In the genomic region with DNA sequence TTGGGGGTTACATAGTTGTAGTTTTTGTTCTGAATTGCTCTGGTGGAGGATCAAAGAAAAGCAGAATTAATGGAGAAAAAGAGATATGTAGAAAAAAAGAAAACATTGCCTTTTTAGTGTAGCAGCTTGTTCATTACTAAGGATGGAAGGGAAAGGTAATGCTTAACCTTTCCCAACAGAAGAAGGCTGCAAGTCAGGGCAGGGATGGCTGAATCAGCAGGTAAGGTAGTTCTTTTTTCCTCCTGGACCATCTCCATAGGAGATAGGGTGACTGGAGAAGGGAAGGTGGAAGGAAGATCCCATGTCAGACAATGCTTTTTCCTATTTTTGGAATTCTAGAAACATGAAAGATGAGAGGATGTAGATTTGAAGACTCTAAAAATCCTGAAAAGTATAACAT, we compare ENCODE assay signal across 26 cellular contexts.
"Had no signal": no experiment of that assay in that cellular context is flagged by ENCODE, and none has a peak within 500 bp of the region (broad histone marks: within the 10 kb centered on the region; RNA-seq: fewer than 3 reads in every experiment).

No MANE protein-coding gene starts in this region.

- H3K36me3 Mint-ChIP-seq: immature natural killer cell had no signal

- H3K27ac ChIP-seq: dorsolateral prefrontal cortex, epithelial cell of prostate, esophagus muscularis mucosa, gastroesophageal sphincter, left ventricle myocardium inferior, lower lobe of right lung, pancreas, stomach, thoracic aorta, transverse colon had no signal

- H3K4me3 ChIP-seq: dorsolateral prefrontal cortex, esophagus muscularis mucosa, gastroesophageal sphincter, left ventricle myocardium inferior, lower lobe of right lung, pancreas, stomach, thoracic aorta, transverse colon had no signal

- DNase-seq: cortex of kidney; dorsolateral prefrontal cortex; effector memory CD4-positive, alpha-beta T cell; glutamatergic neuron; immature natural killer cell; kidney; left cardiac atrium; left ventricle myocardium inferior; lower lobe of right lung; mesendoderm; naive B cell; occipital lobe; pancreas; right cardiac atrium; small intestine; stimulated activated CD4-positive, alpha-beta T cell treated with anti-CD3 and anti-CD28 coated beads, Interleukin-12 subunit alpha, Interleukin-12 subunit beta, amount 100 ng/mL, for 4 hours; stimulated activated naive CD4-positive, alpha-beta T cell; stomach; substantia nigra; transverse colon had no signal

- H3K27ac Mint-ChIP-seq: immature natural killer cell, nephron, progenitor cell of endocrine pancreas had no signal

- H3K36me3 ChIP-seq: esophagus muscularis mucosa, gastroesophageal sphincter, left ventricle myocardium inferior, lower lobe of right lung, pancreas, stomach, thoracic aorta, transverse colon had no signal

- H3K27me3 ChIP-seq: stomach, transverse colon had no signal

- H3K4me1 ChIP-seq: esophagus muscularis mucosa, gastroesophageal sphincter, left ventricle myocardium inferior, pancreas had no signal

- H3K4me1 Mint-ChIP-seq: naive B cell, nephron had no signal

- H3K4me3 Mint-ChIP-seq: immature natural killer cell, naive B cell, nephron had no signal

- ATAC-seq: gastroesophageal sphincter, left cardiac atrium, lower lobe of right lung, pancreas, right cardiac atrium had no signal

- H3K9me3 ChIP-seq: esophagus muscularis mucosa, gastroesophageal sphincter, lower lobe of right lung, pancreas, stomach, thoracic aorta, transverse colon had no signal

- H3K9me3 Mint-ChIP-seq: immature natural killer cell, naive B cell, nephron had no signal
